In genomic region chr1:198598796-198599321, GRCh38 we compare ENCODE assay signal across 9 cellular contexts. TPM values are rescaled to one million over a fixed set of nuclear protein-coding genes. Genes with fewer than 3 reads are reported as not detected.
DNase-seq lines count a peak whose midpoint lies in the region; ATAC-seq and TF ChIP-seq lines count a peak whose summit lies in the region.
"Had no signal": no experiment of that assay in that cellular context is flagged by ENCODE, and none has a peak within 500 bp of the region (broad histone marks: within the 10 kb centered on the region; RNA-seq: fewer than 3 reads in every experiment).

No MANE protein-coding gene starts in this region.

- peak; percentile 88 for DNase-seq in DMS53 (lab: John Stamatoyannopoulos, UW)
- peak; percentile 60 for DNase-seq in activated CD4-positive, alpha-beta memory T cell treated with anti-CD3 and anti-CD28 coated beads for 36 hours
- no peak for DNase-seq in head of caudate nucleus
- DNase-seq in NCI-H524 (lab: John Stamatoyannopoulos, UW), result no peak
- DNase-seq in gastrocnemius medialis, result no peak
- no peak for DNase-seq in SK-N-DZ (ENCODE audit: low spot score)

- ATAC-seq in GM19397 (IDR thresholded peaks at IDR 0.05; ENCODE audit: unreplicated experiment) (peak; percentile 85), HG03354 (IDR thresholded peaks at IDR 0.05; ENCODE audit: poor library complexity, severe bottlenecking, unreplicated experiment) (peak; percentile 83), gastrocnemius medialis (no peak)

- H3K27ac ChIP-seq in gastrocnemius medialis, result no peak overlapping the region
- H3K27ac ChIP-seq: neutrophil had no signal

- CTCF ChIA-PET in activated CD4-positive, alpha-beta memory T cell treated with anti-CD3 and anti-CD28 coated beads for 36 hours (lab: Charles Lee), result interaction anchor here (0.8 to 1.0 kb wide), 2 partner anchors 22 to 38 kb away, joined by 3 read pairs; no protein-coding TSS in a partner anchor

- intact Hi-C loops in activated CD4-positive, alpha-beta memory T cell treated with anti-CD3 and anti-CD28 coated beads for 36 hours (cut with micrococcal nuclease), result no loop called here
- intact Hi-C loops in head of caudate nucleus (cut with DNase I), result no loop called here
- intact Hi-C loops in gastrocnemius medialis (cut with DNase I; ENCODE audit: low total_unique reads), result no loop called here

- H3K4me1 Mint-ChIP-seq in activated CD4-positive, alpha-beta memory T cell treated with anti-CD3 and anti-CD28 coated beads for 36 hours (ENCODE audit: low read depth), result peaks cover 75% of the 10 kb centered on the region

- no peaks in the 10 kb centered on the region for H3K27me3 ChIP-seq in gastrocnemius medialis
- H3K27me3 ChIP-seq: neutrophil had no signal

- H3K27me3 Mint-ChIP-seq in activated CD4-positive, alpha-beta memory T cell treated with anti-CD3 and anti-CD28 coated beads for 36 hours, result no peaks in the 10 kb centered on the region

- H3K4me3 Mint-ChIP-seq in activated CD4-positive, alpha-beta memory T cell treated with anti-CD3 and anti-CD28 coated beads for 36 hours, result peak overlapping the region; percentile 63

- no peaks in the 10 kb centered on the region for H3K36me3 ChIP-seq in gastrocnemius medialis
- H3K36me3 ChIP-seq: neutrophil had no signal

- no peaks in the 10 kb centered on the region for H3K4me1 ChIP-seq in gastrocnemius medialis

- H3K36me3 Mint-ChIP-seq in activated CD4-positive, alpha-beta memory T cell treated with anti-CD3 and anti-CD28 coated beads for 36 hours, result peaks cover 15% of the 10 kb centered on the region

- POLR2A ChIA-PET in activated CD4-positive, alpha-beta memory T cell treated with anti-CD3 and anti-CD28 coated beads for 36 hours (lab: Charles Lee), result interaction anchor here (0.8 kb wide), 1 partner anchor 96 kb away, joined by 3 read pairs; no protein-coding TSS in a partner anchor

- no peak for TF ChIP-seq CTCF in gastrocnemius medialis (IDR thresholded peaks at IDR 0.05 in 4 of 5, conservative IDR thresholded peaks at IDR 0.05 in 1 of 5)

- H3K9me3 ChIP-seq in gastrocnemius medialis, result no peaks in the 10 kb centered on the region
- H3K9me3 ChIP-seq: neutrophil had no signal

- peaks cover 2% of the 10 kb centered on the region for H3K9me3 Mint-ChIP-seq in activated CD4-positive, alpha-beta memory T cell treated with anti-CD3 and anti-CD28 coated beads for 36 hours

- in situ Hi-C loops in gastrocnemius medialis (cut with MboI; ENCODE audit: low sequenced_read_pairs in 4 of 4), result no loop called here

- TF ChIP-seq POLR2A in gastrocnemius medialis (IDR thresholded peaks at IDR 0.05), result no peak

- H3K27ac Mint-ChIP-seq in activated CD4-positive, alpha-beta memory T cell treated with anti-CD3 and anti-CD28 coated beads for 36 hours, result peak overlapping the region; percentile 82

- no peak overlapping the region for H3K4me3 ChIP-seq in gastrocnemius medialis

RNA-seq across cellular contexts. Expression of gene PTPRC, which starts 40.0 kb away (rescaled TPM):
- total RNA-seq in activated CD4-positive, alpha-beta memory T cell treated with anti-CD3 and anti-CD28 coated beads for 36 hours, result 100 to 1,000 TPM; 495 to 503 TPM
- total RNA-seq in gastrocnemius medialis, result 10 to 100 TPM in 1 of 4 donors, 1 to 10 TPM in 3; 1.7 to 10.4 (median 5.3) TPM
- polyA plus RNA-seq in SK-N-DZ (2014; cell fraction: cytosol; rRNA removed), result not detected in 2 replicates
- 0.44 TPM in 1 of 2 replicates, not detected in the other for polyA plus RNA-seq in SK-N-DZ (2014; cell fraction: nucleus; rRNA removed)

RNA-seq across cellular contexts. Expression of gene ATP6V1G3, which starts 58.4 kb away (rescaled TPM):
- total RNA-seq in activated CD4-positive, alpha-beta memory T cell treated with anti-CD3 and anti-CD28 coated beads for 36 hours, result not detected
- total RNA-seq in gastrocnemius medialis, result not detected
- not detected in 2 replicates for polyA plus RNA-seq in SK-N-DZ (2014; cell fraction: cytosol; rRNA removed)
- not detected in 2 replicates for polyA plus RNA-seq in SK-N-DZ (2014; cell fraction: nucleus; rRNA removed)

Comparison
In these comparisons a context has a peak if more than half of its experiments do, and no peak if none do; other contexts are left out.
1. DNase-seq: peak in DMS53 (single experiment) and activated CD4-positive, alpha-beta memory T cell treated with anti-CD3 and anti-CD28 coated beads for 36 hours (single experiment); none in head of caudate nucleus (0 of 42), NCI-H524 (0 of 2), gastrocnemius medialis (0 of 2) and SK-N-DZ (single experiment).
2. ATAC-seq: peak in GM19397 (single experiment) and HG03354 (single experiment); none in gastrocnemius medialis (0 of 2).
3. RNA of gene PTPRC, which starts 40.0 kb away (total RNA-seq): 495 to 503 TPM in activated CD4-positive, alpha-beta memory T cell treated with anti-CD3 and anti-CD28 coated beads for 36 hours; 1.7 to 10.4 TPM in gastrocnemius medialis; every median in the first group is over 10 times any median in the second.